In genomic region chr13:50375792-50376191, GRCh38 we compare ENCODE assay signal across 15 cellular contexts.
DNase-seq lines count a peak whose midpoint lies in the region; ATAC-seq and TF ChIP-seq lines count a peak whose summit lies in the region.
"Had no signal": no experiment of that assay in that cellular context is flagged by ENCODE, and none has a peak within 500 bp of the region (broad histone marks: within the 10 kb centered on the region; RNA-seq: fewer than 3 reads in every experiment).

No MANE protein-coding gene starts in this region.

- H3K4me1 ChIP-seq in mammary epithelial cell (ENCODE audit: insufficient read depth, low read length), result no peaks in the 10 kb centered on the region
- no peaks in the 10 kb centered on the region for H3K4me1 ChIP-seq in gastroesophageal sphincter
- H3K4me1 ChIP-seq: foreskin keratinocyte, upper lobe of right lung had no signal

- intact Hi-C loops in mammary epithelial cell (cut with micrococcal nuclease), result loop anchor here (5.0 to 10.0 kb wide), 3 partner anchors 201 to 398 kb away; no protein-coding TSS in a partner anchor

- H3K79me2 ChIP-seq in mammary epithelial cell (ENCODE audit: insufficient read depth, low read length), result no peaks in the 10 kb centered on the region

- no peak overlapping the region for H3K27ac ChIP-seq in mammary epithelial cell (ENCODE audit: insufficient read depth, low read depth, low read length)
- H3K27ac ChIP-seq in gastroesophageal sphincter, result no peak overlapping the region
- H3K27ac ChIP-seq: cardiac muscle cell, foreskin keratinocyte, RWPE1, upper lobe of right lung had no signal

- H2AFZ ChIP-seq in mammary epithelial cell (ENCODE audit: low read depth, low read length), result no peak overlapping the region

- POLR2A ChIA-PET in activated CD4-positive, alpha-beta T cell treated with anti-CD3 and anti-CD28 coated beads, Interleukin-2, amount 10 ng/mL, durations not matched to agents 7 days and 5 days (lab: Charles Lee), result no interaction called here

- H3K9me3 ChIP-seq in mammary epithelial cell (replicated peaks; ENCODE audit: insufficient read depth, low read length) (peaks cover 8% of the 10 kb centered on the region), gastroesophageal sphincter (peaks cover 0 to 4% (median 0%) of the 10 kb centered on the region in 3 donors)
- H3K9me3 ChIP-seq: upper lobe of right lung had no signal

- dilution Hi-C loops in mammary epithelial cell (cut with HindIII; ENCODE audit: low sequenced_read_pairs), result loop anchor here (25.0 kb wide), 1 partner anchor 412 kb away; no protein-coding TSS in a partner anchor

- H3K27me3 ChIP-seq in mammary epithelial cell (ENCODE audit: insufficient read depth, low read length) (no peaks in the 10 kb centered on the region), gastroesophageal sphincter (no peaks in the 10 kb centered on the region)
- H3K27me3 ChIP-seq: cardiac muscle cell, upper lobe of right lung had no signal

- no peaks in the 10 kb centered on the region for H3K36me3 ChIP-seq in mammary epithelial cell (ENCODE audit: insufficient read depth, low read length)
- H3K36me3 ChIP-seq in gastroesophageal sphincter, result no peaks in the 10 kb centered on the region
- H3K36me3 ChIP-seq: cardiac muscle cell, upper lobe of right lung had no signal

- no peak overlapping the region for H3K4me2 ChIP-seq in mammary epithelial cell (ENCODE audit: insufficient read depth, low read depth, low read length)

- no peaks in the 10 kb centered on the region for H4K20me1 ChIP-seq in mammary epithelial cell (ENCODE audit: insufficient read depth, low read length)

- peaks cover 6% of the 10 kb centered on the region for H3K4me1 Mint-ChIP-seq in T-helper 2 cell treated with Interferon-gamma antibody and Interleukin-4, amounts not matched to agents 5 μg/mL and 100 μg/mL, for 36 hours (ENCODE audit: low read depth)
- H3K4me1 Mint-ChIP-seq in activated CD4-positive, alpha-beta T cell treated with anti-CD3 and anti-CD28 coated beads, Interleukin-2, amount 10 ng/mL, durations not matched to agents 7 days and 5 days, result peaks cover 4% of the 10 kb centered on the region

- H3K27me3 Mint-ChIP-seq in T-helper 2 cell treated with Interferon-gamma antibody and Interleukin-4, amounts not matched to agents 5 μg/mL and 100 μg/mL, for 36 hours (ENCODE audit: low read depth), result peaks cover 75% of the 10 kb centered on the region
- H3K27me3 Mint-ChIP-seq in activated CD4-positive, alpha-beta T cell treated with anti-CD3 and anti-CD28 coated beads, Interleukin-2, amount 10 ng/mL, durations not matched to agents 7 days and 5 days, result peaks cover 54% of the 10 kb centered on the region

- 61% methylated on average over 4 of the region's 4 CpGs for WGBS in mammary epithelial cell (ENCODE audit: low coverage, missing lambda C conversion rate)
- 53 to 63% methylated on average over 3 to 4 of the region's 4 CpGs for WGBS in gastroesophageal sphincter (ENCODE audit: low coverage in 1 of 2), 2 donors

- no peak overlapping the region for H3K9ac ChIP-seq in mammary epithelial cell (ENCODE audit: insufficient read depth, low read length)

- TF ChIP-seq CTCF in AG09319 (IDR thresholded peaks at IDR 0.05; ENCODE audit: low read depth, low read length) (no peak), mammary epithelial cell (conservative IDR thresholded peaks at IDR 0.05 in 1 of 2, IDR thresholded peaks at IDR 0.05 in 1 of 2; ENCODE audit: extremely low read depth in 1 of 2, insufficient read depth in 1 of 2, low read depth in 1 of 2, low read length in 2 of 2) (no peak), gastroesophageal sphincter (IDR thresholded peaks at IDR 0.05) (no peak)

- ATAC-seq in gastroesophageal sphincter, result no peak
- ATAC-seq: foreskin keratinocyte, upper lobe of right lung had no signal

- in situ Hi-C loops in mammary epithelial cell (cut with MboI; ENCODE audit: low sequenced_read_pairs in 2 of 2), result no loop called here

- CTCF ChIA-PET in mammary epithelial cell (lab: Charles Lee; ENCODE audit: low non-redundant PET), result interaction anchor here (0.9 kb wide), 1 partner anchor 536 kb away, joined by 3 read pairs; no protein-coding TSS in a partner anchor
- CTCF ChIA-PET in activated CD4-positive, alpha-beta T cell treated with anti-CD3 and anti-CD28 coated beads, Interleukin-2, amount 10 ng/mL, durations not matched to agents 7 days and 5 days (lab: Charles Lee), result no interaction called here

- TF ChIP-seq EP300 in gastroesophageal sphincter (IDR thresholded peaks at IDR 0.05), result no peak

- TF ChIP-seq POLR2A in gastroesophageal sphincter (IDR thresholded peaks at IDR 0.05), result no peak

- DNase-seq in AG09319 (ENCODE audit: extremely low read depth, low read depth), result peak; percentile 36
- peak; percentile 60 for DNase-seq in NCI-H226
- DNase-seq in mammary epithelial cell, result peak; percentile 34
- DNase-seq in kidney tubule cell (ENCODE audit: low spot score), result peak; percentile 79
- DNase-seq in T-helper 2 cell treated with Interferon-gamma antibody and Interleukin-4, amounts not matched to agents 5 μg/mL and 100 μg/mL, for 36 hours (ENCODE audit: low spot score), result no peak
- DNase-seq in activated CD4-positive, alpha-beta T cell treated with anti-CD3 and anti-CD28 coated beads, Interleukin-2, amount 10 ng/mL, durations not matched to agents 7 days and 5 days, result no peak
- no peak for DNase-seq in stimulated activated CD4-positive, alpha-beta T cell treated with anti-CD3 and anti-CD28 coated beads, Interleukin-4, amount 100 ng/mL, for 24 hours
- DNase-seq: activated T-cell treated with anti-CD3 and anti-CD28 coated beads, Interleukin-2, amount 50 U/mL, for 48 hours; DMS53; NCI-H2171 treated with DMSO at 0.1 percent for 48 hours; upper lobe of right lung had no signal

- peaks cover 18% of the 10 kb centered on the region for H3K9me3 Mint-ChIP-seq in T-helper 2 cell treated with Interferon-gamma antibody and Interleukin-4, amounts not matched to agents 5 μg/mL and 100 μg/mL, for 36 hours
- peaks cover 7% of the 10 kb centered on the region for H3K9me3 Mint-ChIP-seq in activated CD4-positive, alpha-beta T cell treated with anti-CD3 and anti-CD28 coated beads, Interleukin-2, amount 10 ng/mL, durations not matched to agents 7 days and 5 days

- no peak overlapping the region for H3K4me3 Mint-ChIP-seq in T-helper 2 cell treated with Interferon-gamma antibody and Interleukin-4, amounts not matched to agents 5 μg/mL and 100 μg/mL, for 36 hours
- H3K4me3 Mint-ChIP-seq in activated CD4-positive, alpha-beta T cell treated with anti-CD3 and anti-CD28 coated beads, Interleukin-2, amount 10 ng/mL, durations not matched to agents 7 days and 5 days, result no peak overlapping the region

- BruUV-seq in mammary epithelial cell (replicated peaks; lab: Mats Ljungman, UMichigan), result no TSS peak

- H3K27ac Mint-ChIP-seq in T-helper 2 cell treated with Interferon-gamma antibody and Interleukin-4, amounts not matched to agents 5 μg/mL and 100 μg/mL, for 36 hours, result no peak overlapping the region
- no peak overlapping the region for H3K27ac Mint-ChIP-seq in activated CD4-positive, alpha-beta T cell treated with anti-CD3 and anti-CD28 coated beads, Interleukin-2, amount 10 ng/mL, durations not matched to agents 7 days and 5 days

- no peaks in the 10 kb centered on the region for H3K36me3 Mint-ChIP-seq in T-helper 2 cell treated with Interferon-gamma antibody and Interleukin-4, amounts not matched to agents 5 μg/mL and 100 μg/mL, for 36 hours (ENCODE audit: low read depth)
- peaks cover 3% of the 10 kb centered on the region for H3K36me3 Mint-ChIP-seq in activated CD4-positive, alpha-beta T cell treated with anti-CD3 and anti-CD28 coated beads, Interleukin-2, amount 10 ng/mL, durations not matched to agents 7 days and 5 days (ENCODE audit: low read depth)

- H3K4me3 ChIP-seq in mammary epithelial cell (replicated peaks in 1 of 3; ENCODE audit: insufficient read depth in 1 of 3, low read depth in 2 of 3, low read length in 3 of 3) (no peak overlapping the region), gastroesophageal sphincter (no peak overlapping the region)
- H3K4me3 ChIP-seq: cardiac muscle cell, upper lobe of right lung had no signal

Comparison
In these comparisons a context has a peak if more than half of its experiments do, and no peak if none do; other contexts are left out.
1. DNase-seq: peak in AG09319 (single experiment), NCI-H226 (single experiment), mammary epithelial cell (single experiment) and kidney tubule cell (single experiment); none in T-helper 2 cell treated with Interferon-gamma antibody and Interleukin-4, amounts not matched to agents 5 μg/mL and 100 μg/mL, for 36 hours (single experiment), activated CD4-positive, alpha-beta T cell treated with anti-CD3 and anti-CD28 coated beads, Interleukin-2, amount 10 ng/mL, durations not matched to agents 7 days and 5 days (single experiment) and stimulated activated CD4-positive, alpha-beta T cell treated with anti-CD3 and anti-CD28 coated beads, Interleukin-4, amount 100 ng/mL, for 24 hours (single experiment).